Comparison of ENCODE assay signal across 25 cellular contexts in genomic region chr10:107025676-107026075, GRCh38.
"Had no signal": no experiment of that assay in that cellular context is flagged by ENCODE, and none has a peak within 500 bp of the region (broad histone marks: within the 10 kb centered on the region; RNA-seq: fewer than 3 reads in every experiment).

No MANE protein-coding gene starts in this region.

- H3K36me3 Mint-ChIP-seq: mesothelial cell of epicardium; naive B cell; natural killer cell treated with Interleukin-12 subunit alpha and Interleukin-12 subunit beta and Interleukin-15 and Interleukin-18, amount 100 ng/mL, for 72 hours had no signal

- DNase-seq: cortex of kidney; effector CD4-positive, alpha-beta T cell; esophagus squamous epithelium; foreskin melanocyte; glutamatergic neuron; heart right ventricle; hippocampal formation; left cardiac atrium; left lung; mesenchymal stem cell; mucosa of descending colon; naive B cell; occipital lobe; pancreas; stimulated activated CD4-positive, alpha-beta T cell treated with anti-CD3 and anti-CD28 coated beads, Interleukin-12 subunit alpha, Interleukin-12 subunit beta, amount 100 ng/mL, for 4 hours; stimulated activated CD4-positive, alpha-beta T cell treated with anti-CD3 and anti-CD28 coated beads, Interleukin-1b, Interleukin-23, amount 100 ng/mL, for 48 hours; stimulated activated CD4-positive, alpha-beta T cell treated with anti-CD3 and anti-CD28 coated beads, Interleukin-4, amount 100 ng/mL, for 1 hour; stimulated activated CD8-positive, alpha-beta memory T cell treated with anti-CD3 and anti-CD28 coated beads, Interleukin-4, amount 100 ng/mL, for 48 hours; stimulated activated naive CD4-positive, alpha-beta T cell; stimulated activated naive CD8-positive, alpha-beta T cell treated with anti-CD3 and anti-CD28 coated beads, Interleukin-15, amount 100 ng/mL, for 72 hours; thyroid gland; trophoblast cell had no signal

- H3K27me3 Mint-ChIP-seq: stimulated activated naive CD8-positive, alpha-beta T cell treated with anti-CD3 and anti-CD28 coated beads, Interleukin-15, amount 100 ng/mL, for 72 hours had no signal

- H3K4me3 Mint-ChIP-seq: mesothelial cell of epicardium; naive B cell; natural killer cell treated with Interleukin-12 subunit alpha and Interleukin-12 subunit beta and Interleukin-15 and Interleukin-18, amount 100 ng/mL, for 72 hours; stimulated activated naive CD8-positive, alpha-beta T cell treated with anti-CD3 and anti-CD28 coated beads, Interleukin-15, amount 100 ng/mL, for 72 hours had no signal

- H3K9me3 Mint-ChIP-seq: mesothelial cell of epicardium; natural killer cell treated with Interleukin-12 subunit alpha and Interleukin-12 subunit beta and Interleukin-15 and Interleukin-18, amount 100 ng/mL, for 72 hours; stimulated activated naive CD8-positive, alpha-beta T cell treated with anti-CD3 and anti-CD28 coated beads, Interleukin-15, amount 100 ng/mL, for 72 hours had no signal

- ATAC-seq: heart right ventricle; left lung; mucosa of descending colon; natural killer cell treated with Interleukin-12 subunit alpha and Interleukin-12 subunit beta and Interleukin-15 and Interleukin-18, amount 100 ng/mL, for 72 hours; pancreas; sciatic nerve; stimulated activated naive CD8-positive, alpha-beta T cell treated with anti-CD3 and anti-CD28 coated beads, Interleukin-15, amount 100 ng/mL, for 72 hours had no signal

- H3K4me1 Mint-ChIP-seq: naive B cell; stimulated activated naive CD8-positive, alpha-beta T cell treated with anti-CD3 and anti-CD28 coated beads, Interleukin-15, amount 100 ng/mL, for 72 hours had no signal

- H3K27ac Mint-ChIP-seq: mesothelial cell of epicardium; naive B cell; natural killer cell treated with Interleukin-12 subunit alpha and Interleukin-12 subunit beta and Interleukin-15 and Interleukin-18, amount 100 ng/mL, for 72 hours; stimulated activated naive CD8-positive, alpha-beta T cell treated with anti-CD3 and anti-CD28 coated beads, Interleukin-15, amount 100 ng/mL, for 72 hours had no signal
